In the genomic region with DNA sequence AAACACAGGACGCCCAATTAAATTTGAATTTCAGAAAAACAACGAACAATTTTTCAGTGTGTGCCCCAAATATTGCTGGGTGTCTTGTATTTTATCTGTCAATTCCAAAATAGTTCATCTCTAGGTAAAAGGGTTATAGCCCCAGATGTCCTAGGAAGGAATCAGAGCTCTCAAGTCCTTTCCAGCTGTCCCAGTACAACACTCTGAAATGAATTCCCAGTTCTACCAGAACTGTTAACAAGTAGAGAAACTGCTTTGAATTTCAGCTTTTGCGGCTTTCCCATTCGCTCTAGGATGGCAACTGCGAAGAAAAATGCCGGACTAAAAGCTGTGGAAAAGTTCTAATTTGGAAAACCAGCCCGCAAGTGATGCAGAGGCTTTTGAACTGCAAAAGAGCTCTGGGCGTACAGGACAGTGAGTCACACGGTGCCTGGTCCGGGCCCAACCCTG, we compare ENCODE assay signal across 8 cellular contexts. TPM values are rescaled to one million over a fixed set of nuclear protein-coding genes. Genes with fewer than 3 reads are reported as not detected.
A peak's percentile ranks its signal among the peaks of the same experiment; 100 is the strongest.
DNase-seq lines count a peak whose midpoint lies in the region; ATAC-seq and TF ChIP-seq lines count a peak whose summit lies in the region.

No MANE protein-coding gene starts in this region.

- no peak overlapping the region for H3K14ac ChIP-seq in mesenchymal stem cell (ENCODE audit: low read length in 2 of 2)

- H3K27ac ChIP-seq in body of pancreas (peak overlapping the region; percentile 84 to 97 (median 96)), mesenchymal stem cell (ENCODE audit: low read length, poor library complexity, severe bottlenecking) (peak overlapping the region; percentile 63), upper lobe of left lung (peak overlapping the region; percentile 92 to 99 (median 94))

- H2BK5ac ChIP-seq in mesenchymal stem cell (ENCODE audit: low read depth, low read length, poor library complexity, severe bottlenecking), result peak overlapping the region; percentile 61

- peak overlapping the region; percentile 85 for H3K4me2 ChIP-seq in mesenchymal stem cell (ENCODE audit: low read length, poor library complexity, severe bottlenecking)

- no peaks in the 10 kb centered on the region for H3K27me3 Mint-ChIP-seq in activated T-cell treated with anti-CD3 and anti-CD28 coated beads, Interleukin-2, amount 50 U/mL, for 72 hours (ENCODE audit: low read depth)

- ATAC-seq in activated T-cell treated with anti-CD3 and anti-CD28 coated beads, Interleukin-2, amount 50 U/mL, for 72 hours (replicated peaks in 1 of 2), result no peak
- no peak for ATAC-seq in body of pancreas
- no peak for ATAC-seq in upper lobe of left lung (ENCODE audit: low FRiP score in 2 of 2)

- no peaks in the 10 kb centered on the region for H3K79me1 ChIP-seq in mesenchymal stem cell (replicated peaks; ENCODE audit: low read length, poor library complexity, severe bottlenecking)

- TF ChIP-seq CTCF in body of pancreas (IDR thresholded peaks at IDR 0.05) (no peak), upper lobe of left lung (IDR thresholded peaks at IDR 0.05) (no peak)

- peaks cover 3 to 12% of the 10 kb centered on the region in 2 donors for H3K36me3 Mint-ChIP-seq in activated T-cell treated with anti-CD3 and anti-CD28 coated beads, Interleukin-2, amount 50 U/mL, for 72 hours (ENCODE audit: insufficient read depth in 2 of 2)

- H3K9me3 ChIP-seq in body of pancreas, result no peaks in the 10 kb centered on the region
- H3K9me3 ChIP-seq in mesenchymal stem cell (ENCODE audit: control insufficient read depth, low read length), result no peaks in the 10 kb centered on the region
- no peaks in the 10 kb centered on the region for H3K9me3 ChIP-seq in upper lobe of left lung

- H3K4me3 Mint-ChIP-seq in activated T-cell treated with anti-CD3 and anti-CD28 coated beads, Interleukin-2, amount 50 U/mL, for 72 hours, result peak overlapping the region; percentile 96 to 99

- H2BK120ac ChIP-seq in mesenchymal stem cell (ENCODE audit: low read depth, low read length), result peak overlapping the region; percentile 81

- H2BK12ac ChIP-seq in mesenchymal stem cell (ENCODE audit: low read length in 2 of 2), result no peak overlapping the region

- DNase-seq in activated T-cell treated with anti-CD3 and anti-CD28 coated beads, Interleukin-2, amount 50 U/mL, for 72 hours, result no peak
- no peak for DNase-seq in activated T-cell treated with anti-CD3 and anti-CD28 coated beads, Interleukin-2, amount 50 U/mL, for 1 hour
- DNase-seq in body of pancreas (no peak), mesenchymal stem cell (no peak), upper lobe of left lung (no peak), CD1c-positive myeloid dendritic cell (ENCODE audit: extremely low spot score) (no peak), amniotic stem cell (lab: John Stamatoyannopoulos, UW) (no peak), posterior vena cava (ENCODE audit: low spot score) (no peak)

- H2BK15ac ChIP-seq in mesenchymal stem cell (ENCODE audit: low read depth, poor library complexity, severe bottlenecking), result peak overlapping the region; percentile 45

- peak overlapping the region; percentile 62 for H4K91ac ChIP-seq in mesenchymal stem cell (ENCODE audit: low read length)

- intact Hi-C loops in body of pancreas (cut with DNase I), result no loop called here
- intact Hi-C loops in posterior vena cava (cut with DNase I), result no loop called here

- H3K4me3 ChIP-seq in body of pancreas (no peak overlapping the region), mesenchymal stem cell (ENCODE audit: insufficient read depth in 1 of 2, low read depth in 1 of 2, low read length in 2 of 2) (peak overlapping the region in 1 of 2 experiments; percentile 99), upper lobe of left lung (peak overlapping the region in 3 of 4 donors; percentile 78 to 92 (median 92))

- peaks cover 29% of the 10 kb centered on the region for H3K4me1 Mint-ChIP-seq in activated T-cell treated with anti-CD3 and anti-CD28 coated beads, Interleukin-2, amount 50 U/mL, for 72 hours (ENCODE audit: low read depth)

- no peak overlapping the region for H3K23ac ChIP-seq in mesenchymal stem cell (ENCODE audit: low read length in 2 of 2)

- no peaks in the 10 kb centered on the region for H3K36me3 ChIP-seq in body of pancreas (replicated peaks in 1 of 2; ENCODE audit: insufficient read depth in 1 of 2, low read depth in 2 of 2)
- H3K36me3 ChIP-seq in mesenchymal stem cell (ENCODE audit: control insufficient read depth in 1 of 2, insufficient read depth in 2 of 2, low read depth in 1 of 2, low read length in 2 of 2), result peaks cover 0 to 2% of the 10 kb centered on the region in 2 experiments
- H3K36me3 ChIP-seq in upper lobe of left lung, result no peaks in the 10 kb centered on the region

- peak in 1 of 3 donors; percentile 16 for TF ChIP-seq POLR2A in body of pancreas (IDR thresholded peaks at IDR 0.05)
- TF ChIP-seq POLR2A in upper lobe of left lung (IDR thresholded peaks at IDR 0.05), result no peak

- peak overlapping the region; percentile 97 for H4K8ac ChIP-seq in mesenchymal stem cell (ENCODE audit: low read length)

- TF ChIP-seq EP300 in upper lobe of left lung (IDR thresholded peaks at IDR 0.05), result no peak

- peaks cover 41% of the 10 kb centered on the region for H3K4me1 ChIP-seq in body of pancreas
- peaks cover 5% of the 10 kb centered on the region for H3K4me1 ChIP-seq in mesenchymal stem cell (ENCODE audit: control insufficient read depth, insufficient read depth, low read depth, low read length)
- H3K4me1 ChIP-seq in upper lobe of left lung, result peaks cover 23 to 41% (median 31%) of the 10 kb centered on the region in 4 donors

- no peaks in the 10 kb centered on the region for H3K27me3 ChIP-seq in body of pancreas
- H3K27me3 ChIP-seq in mesenchymal stem cell (ENCODE audit: control insufficient read depth in 1 of 2, insufficient read depth in 1 of 2, low read length in 2 of 2), result no peaks in the 10 kb centered on the region
- no peaks in the 10 kb centered on the region for H3K27me3 ChIP-seq in upper lobe of left lung

- H3K27ac Mint-ChIP-seq in activated T-cell treated with anti-CD3 and anti-CD28 coated beads, Interleukin-2, amount 50 U/mL, for 72 hours, result peak overlapping the region; percentile 34

- H2AK5ac ChIP-seq in mesenchymal stem cell (ENCODE audit: low read length, severe bottlenecking), result no peak overlapping the region

- H3K4ac ChIP-seq in mesenchymal stem cell (ENCODE audit: low read depth in 1 of 2, low read length in 2 of 2), result peak overlapping the region in 1 of 2 experiments; percentile 52

- H3K9me3 Mint-ChIP-seq in activated T-cell treated with anti-CD3 and anti-CD28 coated beads, Interleukin-2, amount 50 U/mL, for 72 hours, result peaks cover 0 to 2% of the 10 kb centered on the region in 2 donors

- H3K9ac ChIP-seq in mesenchymal stem cell (ENCODE audit: low read length), result peak overlapping the region; percentile 98

- H2AFZ ChIP-seq in mesenchymal stem cell (ENCODE audit: low read depth, low read length), result peak overlapping the region; percentile 90

- H3K18ac ChIP-seq in mesenchymal stem cell (ENCODE audit: low read depth in 1 of 2, low read length in 2 of 2), result peak overlapping the region in 1 of 2 experiments; percentile 26

- WGBS in body of pancreas, 2 donors, result 52 to 55% methylated on average over 10 of the region's 10 CpGs
- WGBS in mesenchymal stem cell, result 57% methylated on average over 10 of the region's 10 CpGs
- WGBS in upper lobe of left lung, 2 donors, result 47 to 61% methylated on average over 7 to 9 of the region's 10 CpGs

RNA-seq across cellular contexts. Expression of gene GIGYF2, which starts 0.5 kb away (rescaled TPM):
- 10 to 100 TPM; 61.2 to 62.7 TPM for total RNA-seq in activated T-cell treated with anti-CD3 and anti-CD28 coated beads, Interleukin-2, amount 50 U/mL, for 72 hours
- total RNA-seq in body of pancreas (100 to 1,000 TPM in 1 of 2 donors, 10 to 100 TPM in 1; 66.2 to 107 TPM), upper lobe of left lung (100 to 1,000 TPM in 1 of 6 donors, 10 to 100 TPM in 5; 54.7 to 127 (median 70.8) TPM), posterior vena cava (10 to 100 TPM; 60.3 to 66.7 TPM)
- 31.8 TPM for polyA plus RNA-seq in mesenchymal stem cell (2013, experiment 1 of 2)
- polyA plus RNA-seq in mesenchymal stem cell (2013, experiment 2 of 2), result 29.3 TPM

Comparison
In these comparisons a context has a peak if more than half of its experiments do, and no peak if none do; other contexts are left out.
1. H3K4me3 ChIP-seq: peak in upper lobe of left lung (3 of 4); none in body of pancreas (0 of 2).
2. Peak in every context shown above with its lines, with median percentiles within 50 percentile points of each other: H3K27ac ChIP-seq.